Comparison of ENCODE assay signal across 18 cellular contexts in the genomic region with DNA sequence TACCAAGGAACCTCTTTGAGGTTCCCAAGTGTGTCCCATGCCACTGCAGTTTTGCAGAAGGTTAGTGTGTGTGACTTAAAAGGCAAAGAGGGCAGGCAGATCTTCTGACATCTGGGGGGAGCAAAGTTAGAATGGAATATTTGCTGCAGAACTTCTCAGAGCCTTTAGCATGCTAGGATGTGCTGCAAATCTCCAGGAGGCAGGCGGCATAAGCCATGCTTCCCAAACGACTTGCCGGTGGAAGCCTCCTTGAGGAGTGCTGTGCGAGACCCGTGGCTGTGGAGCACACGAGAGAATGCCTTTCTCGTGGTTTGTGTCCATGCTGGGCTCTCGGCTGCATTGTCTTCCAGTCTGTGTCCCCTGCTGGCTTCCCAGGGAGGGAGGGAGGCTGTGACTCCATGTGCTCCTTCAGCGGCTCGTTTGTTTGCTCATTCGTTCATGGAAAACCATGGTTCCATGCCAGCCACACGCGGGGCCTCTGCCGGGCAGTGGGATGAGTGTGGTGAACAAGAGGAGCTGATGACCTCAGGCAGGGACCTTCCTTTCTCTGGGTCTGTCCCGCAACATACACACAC. TPM values are rescaled to one million over a fixed set of nuclear protein-coding genes. Genes with fewer than 3 reads are reported as not detected.
DNase-seq lines count a peak whose midpoint lies in the region; ATAC-seq, FAIRE-seq and TF ChIP-seq lines count a peak whose summit lies in the region.
"Had no signal": no experiment of that assay in that cellular context is flagged by ENCODE, and none has a peak within 500 bp of the region (broad histone marks: within the 10 kb centered on the region; RNA-seq: fewer than 3 reads in every experiment).

No MANE protein-coding gene starts in this region.

- peak overlapping the region; percentile 27 to 66 (median 65) for H3K4me3 Mint-ChIP-seq in immature natural killer cell
- no peak overlapping the region for H3K4me3 Mint-ChIP-seq in mesothelial cell of epicardium
- H3K4me3 Mint-ChIP-seq: CD4-positive, alpha-beta memory T cell had no signal

- no peak for ATAC-seq in K562

- no peak for TF ChIP-seq RAD21 in K562 (CRISPR knock-in tag; conservative IDR thresholded peaks at IDR 0.05 in 1 of 2, IDR thresholded peaks at IDR 0.05 in 1 of 2)

- H3K36me3 ChIP-seq in HEK293 (ENCODE audit: control insufficient read depth in 2 of 2, insufficient read depth in 1 of 2, low read length in 2 of 2) (peaks cover 0 to 9% of the 10 kb centered on the region in 2 experiments; a peak in 1 of 3 replicates), K562 (ENCODE audit: control insufficient read depth, insufficient read depth, low read length) (no peaks in the 10 kb centered on the region)
- H3K36me3 ChIP-seq: BE2C had no signal

- H3K9me3 ChIP-seq in HEK293 (ENCODE audit: control insufficient read depth, insufficient read depth, low read depth, low read length) (no peaks in the 10 kb centered on the region), K562 (replicated peaks; ENCODE audit: control insufficient read depth, insufficient read depth, low read depth, low read length) (no peaks in the 10 kb centered on the region)
- H3K9me3 ChIP-seq: BE2C had no signal

- H3K9me1 ChIP-seq in K562 (ENCODE audit: control insufficient read depth, insufficient read depth, low read length): no peaks in the 10 kb centered on the region

- no peak for TF ChIP-seq EP300 in K562 (IDR thresholded peaks at IDR 0.05; ENCODE audit: low read length)

- H3K4me2 ChIP-seq in K562 (ENCODE audit: insufficient read depth, low read length): no peak overlapping the region

- POLR2A ChIA-PET in HEK293 (lab: Yijun Ruan, JAX) (no interaction called here), K562 (lab: Yijun Ruan, JAX) (interaction anchor here (0.8 kb wide), 1 partner anchor 8 kb away, joined by 3 read pairs; no protein-coding TSS in a partner anchor)

- TF ChIP-seq CTCF in HEK293 (tag by site-specific recombination; IDR thresholded peaks at IDR 0.05): no peak
- TF ChIP-seq CTCF in K562 (IDR thresholded peaks at IDR 0.05 in 2 of 3, conservative IDR thresholded peaks at IDR 0.05 in 1 of 3; ENCODE audit: insufficient read depth in 2 of 3, low read depth in 1 of 3, low read length in 3 of 3): no peak
- TF ChIP-seq CTCF in mesothelial cell of epicardium (IDR thresholded peaks at IDR 0.05; ENCODE audit: unreplicated experiment): no peak

- CTCF ChIA-PET in HEK293 (lab: Yijun Ruan, JAX): interaction anchor here (0.6 to 3.2 kb wide), 4 partner anchors 32 to 1033 kb away, joined by 3 to 219 read pairs (median 4); no protein-coding TSS in a partner anchor
- CTCF ChIA-PET in K562 (lab: Yijun Ruan, JAX; ENCODE audit: low intra/inter-chr PET ratio): interaction anchor here (0.6 to 5.3 kb wide), 2 partner anchors 53 to 155 kb away, joined by 3 to 138 read pairs; no protein-coding TSS in a partner anchor

- DNase-seq in K562 (ENCODE audit: extremely low read depth in 1 of 4, low spot score in 3 of 4): no peak
- DNase-seq in immature natural killer cell: no peak
- DNase-seq in putamen (ENCODE audit: low spot score): peak; percentile 68
- DNase-seq in mesothelial cell of epicardium (ENCODE audit: low spot score in 2 of 2, unreplicated experiment in 2 of 2): no peak
- no peak for DNase-seq in AML-193 (lab: John Stamatoyannopoulos, UW)
- DNase-seq in stimulated activated CD4-positive, alpha-beta T cell treated with anti-CD3 and anti-CD28 coated beads, Interleukin-12 subunit alpha, Interleukin-12 subunit beta, amount 100 ng/mL, for 4 hours: no peak
- no peak for DNase-seq in stimulated activated CD4-positive, alpha-beta T cell treated with anti-CD3 and anti-CD28 coated beads, Interleukin-1b, Interleukin-23, amount 100 ng/mL, for 48 hours
- DNase-seq: ACHN; CD4-positive, alpha-beta memory T cell; GF-D8; KG1; NCI-H1048; NCI-H2107; NCI-H345; SHP77 treated with DMSO at 0.1 percent for 48 hours had no signal

- no peak for TF ChIP-seq POLR2A in K562 (conservative IDR thresholded peaks at IDR 0.05)

- H3K27me3 ChIP-seq in K562 (ENCODE audit: control insufficient read depth in 2 of 2, insufficient read depth in 2 of 2, low read length in 2 of 2): no peaks in the 10 kb centered on the region
- H3K27me3 ChIP-seq: BE2C had no signal

- H3K9ac ChIP-seq in K562 (ENCODE audit: insufficient read depth in 1 of 2, low read depth in 2 of 2, low read length in 2 of 2): 0 out of 4 replicates have a peak overlapping the region, but pooled peaks of 1 of the 2 experiments have one; percentile 8

- H3K9me3 Mint-ChIP-seq in immature natural killer cell (no peaks in the 10 kb centered on the region), mesothelial cell of epicardium (peaks cover 4% of the 10 kb centered on the region)
- H3K9me3 Mint-ChIP-seq: CD4-positive, alpha-beta memory T cell had no signal

- BruUV-seq in K562 (replicated peaks; lab: Mats Ljungman, UMichigan): no TSS peak

- 42% methylated on average over 15 of the region's 15 CpGs for WGBS in K562 (ENCODE audit: insufficient coverage, low coverage, missing lambda C conversion rate)

- H3K36me3 Mint-ChIP-seq in immature natural killer cell (no peaks in the 10 kb centered on the region), mesothelial cell of epicardium (peaks cover 17% of the 10 kb centered on the region)

- H4K20me1 ChIP-seq in K562 (replicated peaks; ENCODE audit: control insufficient read depth, insufficient read depth, low read length): peaks cover 20% of the 10 kb centered on the region

- H2AFZ ChIP-seq in K562 (ENCODE audit: low read depth, low read length): no peak overlapping the region

- H3K4me1 ChIP-seq in HEK293 (ENCODE audit: control insufficient read depth, insufficient read depth, low read length) (no peaks in the 10 kb centered on the region), K562 (replicated peaks in 1 of 2; ENCODE audit: control insufficient read depth in 2 of 2, insufficient read depth in 2 of 2, low read length in 2 of 2) (peaks cover 0 to 16% of the 10 kb centered on the region in 2 experiments; a peak in 3 of 5 replicates)
- H3K4me1 ChIP-seq: BE2C had no signal

- H3K27ac Mint-ChIP-seq in immature natural killer cell (peak overlapping the region in 2 of 6 donors; percentile 24 to 36), mesothelial cell of epicardium (no peak overlapping the region)
- H3K27ac Mint-ChIP-seq: CD4-positive, alpha-beta memory T cell had no signal

- in situ Hi-C loops in K562 (cut with MboI): loop anchor here (10.0 kb wide), 1 partner anchor 391 kb away; a partner anchor contains a TSS

- H3K4me3 ChIP-seq in HEK293 (ENCODE audit: low read depth, low read length): no peak overlapping the region
- no peak overlapping the region for H3K4me3 ChIP-seq in K562

- intact Hi-C loops in K562 (cut with micrococcal nuclease): no loop called here

- no peaks in the 10 kb centered on the region for H3K79me2 ChIP-seq in K562 (ENCODE audit: control insufficient read depth, insufficient read depth, low read length)

- peaks cover 0 to 2% (median 2%) of the 10 kb centered on the region in 3 donors for H3K27me3 Mint-ChIP-seq in immature natural killer cell (ENCODE audit: low read depth in 3 of 3)
- H3K27me3 Mint-ChIP-seq in mesothelial cell of epicardium (ENCODE audit: low read depth): no peaks in the 10 kb centered on the region
- H3K27me3 Mint-ChIP-seq: CD4-positive, alpha-beta memory T cell had no signal

- H3K4me1 Mint-ChIP-seq in immature natural killer cell (peaks cover 24 to 28% of the 10 kb centered on the region in 2 donors), mesothelial cell of epicardium (peaks cover 2% of the 10 kb centered on the region)

- H3K27ac ChIP-seq in HEK293 (ENCODE audit: extremely low read depth, low read depth, low read length) (no peak overlapping the region), K562 (ENCODE audit: extremely low read depth, low read depth, low read length) (no peak overlapping the region)

- no peak for FAIRE-seq in K562 (lab: Jason Lieb, UNC)
- FAIRE-seq: D721Med had no signal

RNA-seq across cellular contexts. Expression of a gene that starts 13.8 kb away (rescaled TPM):
- 2.7 and 8.1 TPM in 2 replicates for total RNA-seq in K562 (2011; cell fraction: chromatin; rRNA removed; ENCODE audit: low replicate concordance)
- total RNA-seq in K562 (2011; cell fraction: nucleolus; rRNA removed): 7.7 and 8.8 TPM in 2 replicates
- total RNA-seq in K562 (2011; cell fraction: nucleoplasm; rRNA removed): 5.1 and 6.9 TPM in 2 replicates
- total RNA-seq in K562 (2014; rRNA removed): 4.1 and 8.2 TPM in 2 replicates
- 2.5 and 3.1 TPM in 2 replicates for total RNA-seq in K562 (2014; rRNA removed; fragmentation: Illumina TruSeq; extraction: Trizol)
- total RNA-seq in K562 (2015; rRNA removed; fragmentation: Illumina TruSeq; extraction: Trizol): 4.6 TPM in 2 replicates
- 4.6 and 6.0 TPM in 2 replicates for total RNA-seq in K562 (2021)
- 4.6 and 6.4 TPM in 2 replicates for polyA plus RNA-seq in K562 (2011; rRNA removed)
- polyA plus RNA-seq in K562 (2011; cell fraction: cytosol; rRNA removed): 6.6 and 7.2 TPM in 2 replicates
- 4.0 and 4.1 TPM in 2 replicates for polyA plus RNA-seq in K562 (2011; cell fraction: nucleus; rRNA removed)
- 6.2 and 9.2 TPM in 2 replicates for polyA plus RNA-seq in K562 (2012)
- polyA plus RNA-seq in K562 (2014; fragmentation: Illumina TruSeq; extraction: Trizol): 4.5 and 4.9 TPM in 2 replicates
- 1 to 10 TPM in 1 of 2 experiments, under 1 TPM in 1; 0.60 to 1.2 TPM for polyA plus RNA-seq in K562 (2014; fragmentation: Nextera tagmentation; extraction: Ambion mirVana)
- polyA plus RNA-seq in K562 (2014; rRNA removed): 5.0 and 7.9 TPM in 2 replicates
- polyA minus RNA-seq in K562 (2011; rRNA and poly(A)+ RNA removed): 3.7 and 4.3 TPM in 2 replicates
- 2.7 and 3.1 TPM in 2 replicates for polyA minus RNA-seq in K562 (2011; cell fraction: cytosol; rRNA and poly(A)+ RNA removed)
- polyA minus RNA-seq in K562 (2011; cell fraction: nucleus; rRNA and poly(A)+ RNA removed): 2.4 and 4.4 TPM in 2 replicates
- polyA plus RNA-seq in immature natural killer cell: 1 to 10 TPM; 5.3 to 8.2 (median 5.4) TPM
- 15.4 to 19.1 TPM (median 16.4 TPM) in 3 replicates for total RNA-seq in mesothelial cell of epicardium

RNA-seq across cellular contexts. Expression of a gene that starts 55.0 kb away (rescaled TPM):
- 0.32 and 0.72 TPM in 2 replicates for total RNA-seq in K562 (2011; cell fraction: chromatin; rRNA removed; ENCODE audit: low replicate concordance)
- 0.53 and 1.5 TPM in 2 replicates for total RNA-seq in K562 (2011; cell fraction: nucleolus; rRNA removed)
- 0.15 and 0.23 TPM in 2 replicates for total RNA-seq in K562 (2011; cell fraction: nucleoplasm; rRNA removed)
- total RNA-seq in K562 (2014; rRNA removed) (not detected in 2 replicates), K562 (2014; rRNA removed; fragmentation: Illumina TruSeq; extraction: Trizol) (not detected in 2 replicates), K562 (2015; rRNA removed; fragmentation: Illumina TruSeq; extraction: Trizol) (not detected in 2 replicates), K562 (2021) (0.04 and 0.13 TPM in 2 replicates), mesothelial cell of epicardium (63.3 to 68.6 TPM (median 67.5 TPM) in 3 replicates)
- polyA plus RNA-seq in K562 (2011; rRNA removed) (0.10 and 0.14 TPM in 2 replicates), K562 (2014; fragmentation: Illumina TruSeq; extraction: Trizol) (not detected in 2 replicates), K562 (2014; fragmentation: Nextera tagmentation; extraction: Ambion mirVana) (not detected), K562 (2014; rRNA removed) (0.03 TPM in 1 of 2 replicates, not detected in the other), immature natural killer cell (1 to 10 TPM; 1.8 to 2.5 (median 2.2) TPM)
- 0.18 and 0.64 TPM in 2 replicates for polyA plus RNA-seq in K562 (2011; cell fraction: cytosol; rRNA removed)
- polyA plus RNA-seq in K562 (2011; cell fraction: nucleus; rRNA removed): 0.11 and 0.82 TPM in 2 replicates
- polyA plus RNA-seq in K562 (2012): 0.04 and 0.08 TPM in 2 replicates
- polyA minus RNA-seq in K562 (2011; rRNA and poly(A)+ RNA removed): 0.21 TPM in 1 of 2 replicates, not detected in the other
- polyA minus RNA-seq in K562 (2011; cell fraction: cytosol; rRNA and poly(A)+ RNA removed): 0.19 TPM in 1 of 2 replicates, not detected in the other
- polyA minus RNA-seq in K562 (2011; cell fraction: nucleus; rRNA and poly(A)+ RNA removed): 0.11 and 0.13 TPM in 2 replicates
- total RNA-seq: CD4-positive, alpha-beta memory T cell had no signal
- polyA plus RNA-seq: CD4-positive, alpha-beta memory T cell had no signal

Comparison
In these comparisons a context has a peak if more than half of its experiments do, and no peak if none do; other contexts are left out.
1. RNA of a gene that starts 55.0 kb away (total RNA-seq): 63.3 to 68.6 TPM in mesothelial cell of epicardium; 0.04 to 1.5 TPM in K562; every median in the first group is over 10 times any median in the second.